ENCODE assay signal across 16 cellular contexts in the genomic region with DNA sequence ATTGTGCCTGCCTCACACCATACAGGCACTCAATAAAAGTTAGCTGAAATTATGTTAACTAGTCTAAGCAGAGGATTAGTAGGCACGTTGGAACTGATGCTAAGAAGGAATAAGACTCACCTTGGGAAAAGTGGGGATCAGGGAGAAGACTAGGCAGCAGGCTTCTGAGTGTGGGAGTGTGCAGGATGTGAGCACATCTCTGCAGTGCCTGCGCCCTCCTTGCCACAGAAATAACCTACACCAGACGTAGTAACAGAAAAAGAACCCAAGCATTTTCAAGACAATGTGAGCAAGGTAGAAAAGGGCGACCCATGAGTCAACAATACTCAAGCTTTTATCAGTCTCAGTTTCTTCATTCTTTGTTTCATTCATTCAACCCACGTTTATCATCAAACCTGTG.
"Had no signal": no experiment of that assay in that cellular context is flagged by ENCODE, and none has a peak within 500 bp of the region (broad histone marks: within the 10 kb centered on the region; RNA-seq: fewer than 3 reads in every experiment).

No MANE protein-coding gene starts in this region.

- ATAC-seq: effector memory CD8-positive, alpha-beta T cell; foreskin keratinocyte; gastroesophageal sphincter; heart right ventricle; left cardiac atrium; left lung; left ventricle myocardium superior; lower lobe of right lung had no signal

- H3K9me3 ChIP-seq: colonic mucosa, lower lobe of right lung had no signal

- H3K4me3 ChIP-seq: colonic mucosa, esophagus muscularis mucosa, gastroesophageal sphincter, heart right ventricle, left lung, lower lobe of right lung had no signal

- H3K27ac ChIP-seq: colonic mucosa, foreskin keratinocyte, heart right ventricle, left lung, lower lobe of right lung had no signal

- H3K27ac Mint-ChIP-seq: dendritic cell treated with granulocyte-macrophage colony-stimulating factor and Interleukin-4, amounts not matched to agents 40 ng/mL and 50 ng/mL, for 4 days; effector memory CD8-positive, alpha-beta T cell had no signal

- DNase-seq: colonic mucosa; cortex of kidney; effector CD8-positive, alpha-beta T cell; effector memory CD8-positive, alpha-beta T cell; foreskin keratinocyte; heart right ventricle; hippocampal formation; left cardiac atrium; left lung; left ventricle myocardium superior; lower lobe of right lung; mesenchymal stem cell; midbrain had no signal

- H3K4me1 ChIP-seq: foreskin keratinocyte, left lung had no signal

- H3K36me3 ChIP-seq: colonic mucosa, esophagus muscularis mucosa, gastroesophageal sphincter, left lung, lower lobe of right lung had no signal

- H3K4me3 Mint-ChIP-seq: dendritic cell treated with granulocyte-macrophage colony-stimulating factor and Interleukin-4, amounts not matched to agents 40 ng/mL and 50 ng/mL, for 4 days; effector memory CD8-positive, alpha-beta T cell had no signal

- H3K27me3 ChIP-seq: colonic mucosa, esophagus muscularis mucosa, foreskin keratinocyte, gastroesophageal sphincter, heart right ventricle had no signal
